8 cellular contexts compared by ENCODE assay signal in genomic region chr20:44521484-44522481, GRCh38. TPM values are rescaled to one million over a fixed set of nuclear protein-coding genes. Genes with fewer than 3 reads are reported as not detected.
A peak's percentile ranks its signal among the peaks of the same experiment; 100 is the strongest.
DNase-seq lines count a peak whose midpoint lies in the region; ATAC-seq, FAIRE-seq and TF ChIP-seq lines count a peak whose summit lies in the region.

Gene SERINC3, minus strand, starts transcription at chr20:44522070. Its CDS starts 119 bp downstream, at chr20:44521951.

- H3K27ac Mint-ChIP-seq in mesothelial cell of epicardium = peak within 1 kb of the TSS; percentile 92

- H3K9me3 ChIP-seq in OCI-LY3 (ENCODE audit: insufficient read depth, low read length) = no peaks in the 10 kb centered on the region

- H3K27ac ChIP-seq in OCI-LY3 (ENCODE audit: low read length) = peak within 1 kb of the TSS; percentile 41

- peak within 1 kb of the TSS; percentile 87 for H3K4me3 Mint-ChIP-seq in mesothelial cell of epicardium

- H3K27me3 ChIP-seq in OCI-LY3 (ENCODE audit: low read depth, low read length) = no peaks in the 10 kb centered on the region

- H3K4me1 Mint-ChIP-seq in mesothelial cell of epicardium = peaks cover 59% of the 10 kb centered on the region

- H3K36me3 Mint-ChIP-seq in mesothelial cell of epicardium = no peaks in the 10 kb centered on the region

- peak within 1 kb of the TSS; percentile 91 for H2AFZ ChIP-seq in OCI-LY3 (ENCODE audit: low read depth, low read length)

- peak within 1 kb of the TSS; percentile 82 for H3K9ac ChIP-seq in OCI-LY3 (ENCODE audit: low read length)

- no peak for FAIRE-seq in D721Med (lab: Jason Lieb, UNC)
- peak; percentile 82 for FAIRE-seq in endometrium (lab: Jason Lieb, UNC)

- H3K36me3 ChIP-seq in OCI-LY3 (replicated peaks; ENCODE audit: low read depth, low read length) = no peaks in the 10 kb centered on the region

- peaks cover 48% of the 10 kb centered on the region for H3K79me2 ChIP-seq in OCI-LY3 (ENCODE audit: low read length)

- no peaks in the 10 kb centered on the region for H3K27me3 Mint-ChIP-seq in mesothelial cell of epicardium (ENCODE audit: low read depth)

- H3K9me3 Mint-ChIP-seq in mesothelial cell of epicardium = no peaks in the 10 kb centered on the region

- peaks cover 15% of the 10 kb centered on the region for H3K4me1 ChIP-seq in OCI-LY3 (ENCODE audit: low read length)

- DNase-seq in D721Med (ENCODE audit: insufficient read length, low spot score) (peak; percentile 72), HuH-7.5 (ENCODE audit: low spot score) (peak; percentile 94), mesothelial cell of epicardium (ENCODE audit: low spot score in 2 of 2, unreplicated experiment in 2 of 2) (peak; percentile 91 to 94)
- peak; percentile 98 for DNase-seq in activated CD8-positive, alpha-beta memory T cell treated with anti-CD3 and anti-CD28 coated beads, Interleukin-2, amount 50 U/mL, for 48 hours
- DNase-seq in stimulated activated CD8-positive, alpha-beta memory T cell treated with anti-CD3 and anti-CD28 coated beads, Interleukin-15, amount 100 ng/mL, for 48 hours (ENCODE audit: low read depth in 2 of 2) = peak; percentile 94 to 95

- H3K4me2 ChIP-seq in OCI-LY3 (ENCODE audit: low read length) = peak within 1 kb of the TSS; percentile 91

- H3K4me3 ChIP-seq in OCI-LY3 (ENCODE audit: low read length) = peak within 1 kb of the TSS; percentile 86

- ATAC-seq in GM21515 (IDR thresholded peaks at IDR 0.05; ENCODE audit: unreplicated experiment) = peak; percentile 97

- peaks cover 33% of the 10 kb centered on the region for H4K20me1 ChIP-seq in OCI-LY3 (ENCODE audit: insufficient read depth, low read length)

- TF ChIP-seq CTCF in D721Med (IDR thresholded peaks at IDR 0.05; ENCODE audit: insufficient read depth, missing control alignments) = peak; percentile 20
- TF ChIP-seq CTCF in OCI-LY3 (IDR thresholded peaks at IDR 0.05; ENCODE audit: low read depth, low read length) = peak; percentile 58
- TF ChIP-seq CTCF in mesothelial cell of epicardium (IDR thresholded peaks at IDR 0.05; ENCODE audit: unreplicated experiment) = peak; percentile 11

RNA-seq across cellular contexts. Expression of gene SERINC3, which starts in this region (rescaled TPM):
- total RNA-seq in mesothelial cell of epicardium = 42.0 to 45.0 TPM (median 42.9 TPM) in 3 replicates

Comparison
In these comparisons a context has a peak if more than half of its experiments do, and no peak if none do; other contexts are left out.
1. Peak in every context shown above with its lines: DNase-seq, ATAC-seq, H3K4me3 ChIP-seq and H3K27ac ChIP-seq.